14 cellular contexts compared by ENCODE assay signal in the genomic region with DNA sequence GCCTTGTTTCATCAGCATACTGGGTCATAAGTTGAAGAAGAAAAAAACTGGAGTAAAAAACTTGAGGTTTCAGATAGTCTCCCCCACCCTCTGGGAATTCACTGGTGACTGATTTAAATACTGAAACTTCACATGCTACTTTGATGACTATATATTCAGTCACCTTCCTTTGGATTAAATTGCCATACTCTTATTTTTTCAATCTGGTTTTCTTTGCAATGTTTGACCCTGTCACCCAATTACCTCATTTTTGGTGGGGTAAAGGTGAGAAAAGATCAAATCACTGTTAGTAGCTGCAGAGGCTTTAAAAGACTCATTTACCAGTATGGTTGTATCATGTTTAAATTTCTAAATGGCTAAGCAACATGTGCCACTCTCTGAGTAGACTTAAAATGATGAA.
DNase-seq lines count a peak whose midpoint lies in the region; ATAC-seq and TF ChIP-seq lines count a peak whose summit lies in the region.
"Had no signal": no experiment of that assay in that cellular context is flagged by ENCODE, and none has a peak within 500 bp of the region (broad histone marks: within the 10 kb centered on the region; RNA-seq: fewer than 3 reads in every experiment).

No MANE protein-coding gene starts in this region.

- POLR2A ChIA-PET in activated CD8-positive, alpha-beta T cell treated with anti-CD3 and anti-CD28 coated beads for 36 hours (lab: Charles Lee) = interaction anchor here (1.0 kb wide), 1 partner anchor 11 kb away, joined by 3 read pairs; no protein-coding TSS in a partner anchor
- POLR2A ChIA-PET in activated CD8-positive, alpha-beta T cell treated with anti-CD3 and anti-CD28 coated beads, Interleukin-2, amount 10 ng/mL, durations not matched to agents 7 days and 5 days (lab: Charles Lee) = no interaction called here

- intact Hi-C loops in activated CD8-positive, alpha-beta T cell treated with anti-CD3 and anti-CD28 coated beads for 36 hours (cut with micrococcal nuclease) = no loop called here
- intact Hi-C loops in heart right ventricle (cut with DNase I) = no loop called here

- DNase-seq in activated CD8-positive, alpha-beta T cell treated with anti-CD3 and anti-CD28 coated beads for 36 hours = peak; percentile 12
- DNase-seq in activated CD8-positive, alpha-beta T cell treated with anti-CD3 and anti-CD28 coated beads, Interleukin-2, amount 10 ng/mL, durations not matched to agents 7 days and 5 days = no peak
- DNase-seq in stimulated activated naive CD8-positive, alpha-beta T cell treated with anti-CD3 and anti-CD28 coated beads, Interleukin-15, Interleukin-2, amounts not matched to agents 100 U/mL and 50 U/mL, for 24 hours = no peak
- DNase-seq in NCI-H1930 (lab: John Stamatoyannopoulos, UW) (no peak), NCI-H1105 (lab: John Stamatoyannopoulos, UW) (no peak), heart right ventricle (no peak)
- DNase-seq: activated naive CD8-positive, alpha-beta T cell treated with anti-CD3 and anti-CD28 coated beads, Interleukin-2, amount 10 ng/mL, durations not matched to agents 7 days and 5 days; H7; naive thymus-derived CD4-positive, alpha-beta T cell; NCI-H1105 treated with DMSO at 0.1 percent for 48 hours had no signal

- no peaks in the 10 kb centered on the region for H3K36me3 ChIP-seq in heart right ventricle
- H3K36me3 ChIP-seq: thoracic aorta had no signal

- no peaks in the 10 kb centered on the region for H3K36me3 Mint-ChIP-seq in activated CD8-positive, alpha-beta T cell treated with anti-CD3 and anti-CD28 coated beads for 36 hours (ENCODE audit: low read depth)
- H3K36me3 Mint-ChIP-seq in activated CD8-positive, alpha-beta T cell treated with anti-CD3 and anti-CD28 coated beads, Interleukin-2, amount 10 ng/mL, durations not matched to agents 7 days and 5 days (ENCODE audit: low read depth) = no peaks in the 10 kb centered on the region
- H3K36me3 Mint-ChIP-seq: activated naive CD8-positive, alpha-beta T cell treated with anti-CD3 and anti-CD28 coated beads, Interleukin-2, amount 10 ng/mL, durations not matched to agents 7 days and 5 days; naive thymus-derived CD4-positive, alpha-beta T cell had no signal

- TF ChIP-seq CTCF in activated CD8-positive, alpha-beta T cell treated with anti-CD3 and anti-CD28 coated beads for 36 hours (IDR thresholded peaks at IDR 0.05) = no peak
- no peak for TF ChIP-seq CTCF in heart right ventricle (IDR thresholded peaks at IDR 0.05)

- H3K4me1 Mint-ChIP-seq in activated CD8-positive, alpha-beta T cell treated with anti-CD3 and anti-CD28 coated beads for 36 hours (ENCODE audit: low read depth) = peaks cover 4% of the 10 kb centered on the region
- H3K4me1 Mint-ChIP-seq in activated CD8-positive, alpha-beta T cell treated with anti-CD3 and anti-CD28 coated beads, Interleukin-2, amount 10 ng/mL, durations not matched to agents 7 days and 5 days (ENCODE audit: low read depth) = no peaks in the 10 kb centered on the region
- H3K4me1 Mint-ChIP-seq: activated naive CD8-positive, alpha-beta T cell treated with anti-CD3 and anti-CD28 coated beads, Interleukin-2, amount 10 ng/mL, durations not matched to agents 7 days and 5 days; naive thymus-derived CD4-positive, alpha-beta T cell had no signal

- CTCF ChIA-PET in activated CD8-positive, alpha-beta T cell treated with anti-CD3 and anti-CD28 coated beads for 36 hours (lab: Charles Lee) = no interaction called here
- CTCF ChIA-PET in activated CD8-positive, alpha-beta T cell treated with anti-CD3 and anti-CD28 coated beads, Interleukin-2, amount 10 ng/mL, durations not matched to agents 7 days and 5 days (lab: Charles Lee) = no interaction called here

- no peak overlapping the region for H3K4me3 Mint-ChIP-seq in activated CD8-positive, alpha-beta T cell treated with anti-CD3 and anti-CD28 coated beads for 36 hours
- H3K4me3 Mint-ChIP-seq in activated CD8-positive, alpha-beta T cell treated with anti-CD3 and anti-CD28 coated beads, Interleukin-2, amount 10 ng/mL, durations not matched to agents 7 days and 5 days = no peak overlapping the region
- H3K4me3 Mint-ChIP-seq: activated naive CD8-positive, alpha-beta T cell treated with anti-CD3 and anti-CD28 coated beads, Interleukin-2, amount 10 ng/mL, durations not matched to agents 7 days and 5 days; naive thymus-derived CD4-positive, alpha-beta T cell had no signal

- peaks cover 10% of the 10 kb centered on the region for H3K9me3 Mint-ChIP-seq in activated CD8-positive, alpha-beta T cell treated with anti-CD3 and anti-CD28 coated beads for 36 hours
- no peaks in the 10 kb centered on the region for H3K9me3 Mint-ChIP-seq in activated CD8-positive, alpha-beta T cell treated with anti-CD3 and anti-CD28 coated beads, Interleukin-2, amount 10 ng/mL, durations not matched to agents 7 days and 5 days (ENCODE audit: insufficient read depth)
- H3K9me3 Mint-ChIP-seq: activated naive CD8-positive, alpha-beta T cell treated with anti-CD3 and anti-CD28 coated beads, Interleukin-2, amount 10 ng/mL, durations not matched to agents 7 days and 5 days had no signal

- H3K9me3 ChIP-seq in heart right ventricle = peaks cover 0 to 11% (median 0%) of the 10 kb centered on the region in 11 donors
- H3K9me3 ChIP-seq: thoracic aorta had no signal

- H3K27ac ChIP-seq in heart right ventricle = no peak overlapping the region
- H3K27ac ChIP-seq: thoracic aorta, VCaP had no signal

- H3K27me3 ChIP-seq in heart right ventricle = no peaks in the 10 kb centered on the region

- H3K27me3 Mint-ChIP-seq in activated CD8-positive, alpha-beta T cell treated with anti-CD3 and anti-CD28 coated beads for 36 hours = no peaks in the 10 kb centered on the region
- no peaks in the 10 kb centered on the region for H3K27me3 Mint-ChIP-seq in activated CD8-positive, alpha-beta T cell treated with anti-CD3 and anti-CD28 coated beads, Interleukin-2, amount 10 ng/mL, durations not matched to agents 7 days and 5 days (ENCODE audit: low read depth)
- H3K27me3 Mint-ChIP-seq: activated naive CD8-positive, alpha-beta T cell treated with anti-CD3 and anti-CD28 coated beads, Interleukin-2, amount 10 ng/mL, durations not matched to agents 7 days and 5 days; naive thymus-derived CD4-positive, alpha-beta T cell had no signal

- peak overlapping the region; percentile 15 for H3K27ac Mint-ChIP-seq in activated CD8-positive, alpha-beta T cell treated with anti-CD3 and anti-CD28 coated beads for 36 hours
- no peak overlapping the region for H3K27ac Mint-ChIP-seq in activated CD8-positive, alpha-beta T cell treated with anti-CD3 and anti-CD28 coated beads, Interleukin-2, amount 10 ng/mL, durations not matched to agents 7 days and 5 days
- H3K27ac Mint-ChIP-seq: activated naive CD8-positive, alpha-beta T cell treated with anti-CD3 and anti-CD28 coated beads, Interleukin-2, amount 10 ng/mL, durations not matched to agents 7 days and 5 days; naive thymus-derived CD4-positive, alpha-beta T cell had no signal

- no peaks in the 10 kb centered on the region for H3K4me1 ChIP-seq in heart right ventricle

- peak; percentile 84 for ATAC-seq in activated CD8-positive, alpha-beta T cell treated with anti-CD3 and anti-CD28 coated beads for 36 hours
- no peak for ATAC-seq in activated CD8-positive, alpha-beta T cell treated with anti-CD3 and anti-CD28 coated beads, Interleukin-2, amount 10 ng/mL, durations not matched to agents 7 days and 5 days
- ATAC-seq in HG02610 (IDR thresholded peaks at IDR 0.05; ENCODE audit: unreplicated experiment) = peak; percentile 74
- peak; percentile 89 for ATAC-seq in HG03442 (IDR thresholded peaks at IDR 0.05; ENCODE audit: unreplicated experiment)
- ATAC-seq in stimulated activated naive CD8-positive, alpha-beta T cell treated with anti-CD3 and anti-CD28 coated beads, Interleukin-15, Interleukin-2, amounts not matched to agents 100 U/mL and 50 U/mL, for 24 hours = peak; percentile 40
- ATAC-seq in heart right ventricle = no peak
- ATAC-seq: naive thymus-derived CD4-positive, alpha-beta T cell had no signal

- no peak overlapping the region for H3K4me3 ChIP-seq in heart right ventricle
- H3K4me3 ChIP-seq: thoracic aorta had no signal

Comparison
In these comparisons a context has a peak if more than half of its experiments do, and no peak if none do; other contexts are left out.
1. ATAC-seq: peak in activated CD8-positive, alpha-beta T cell treated with anti-CD3 and anti-CD28 coated beads for 36 hours (single experiment), HG02610 (single experiment), HG03442 (single experiment) and stimulated activated naive CD8-positive, alpha-beta T cell treated with anti-CD3 and anti-CD28 coated beads, Interleukin-15, Interleukin-2, amounts not matched to agents 100 U/mL and 50 U/mL, for 24 hours (single experiment); none in activated CD8-positive, alpha-beta T cell treated with anti-CD3 and anti-CD28 coated beads, Interleukin-2, amount 10 ng/mL, durations not matched to agents 7 days and 5 days (single experiment) and heart right ventricle (0 of 8).